In the genomic region with DNA sequence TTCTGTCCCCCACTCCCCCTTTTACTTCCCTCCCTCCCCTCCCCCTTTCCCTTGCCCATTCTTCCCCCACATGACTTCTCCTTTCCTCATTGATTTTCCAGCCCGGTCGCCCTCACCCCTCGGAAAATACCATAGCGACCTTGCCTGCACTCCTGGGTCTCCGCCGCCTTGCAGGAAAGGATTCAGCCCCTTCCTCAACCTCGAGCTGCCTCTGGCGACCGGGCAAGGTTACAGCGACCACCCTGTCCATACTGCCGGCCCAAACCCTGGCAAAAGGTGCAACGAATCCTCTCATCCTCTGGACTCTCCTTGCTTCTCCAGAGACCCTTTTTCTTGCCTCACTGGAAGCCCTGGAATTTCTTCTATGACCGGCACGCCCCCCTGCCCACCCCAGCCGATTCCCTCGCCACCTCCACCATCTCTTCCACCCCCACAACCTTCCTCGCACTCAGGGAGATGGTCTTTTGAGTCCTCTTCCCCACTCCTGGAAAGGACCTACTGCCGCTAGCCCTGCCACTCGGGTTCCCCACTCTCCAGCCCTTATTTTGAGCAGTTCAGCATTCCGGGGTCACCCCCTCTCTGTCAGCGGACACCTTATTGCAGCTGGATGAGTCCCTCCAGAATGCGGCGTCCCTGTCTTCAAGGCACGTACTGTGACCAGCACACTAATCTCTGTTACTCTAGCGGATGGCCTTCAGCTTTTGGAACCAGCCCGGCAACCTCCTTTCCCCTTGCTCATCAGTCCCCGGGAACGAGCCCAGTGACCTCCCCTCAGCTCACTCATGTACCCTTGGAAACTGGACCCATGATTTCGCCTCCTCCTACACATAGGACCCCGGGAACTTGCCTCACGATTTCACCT, we compare ENCODE assay signal across 1 cellular context.
TF ChIP-seq lines count a peak whose summit lies in the region.

No MANE protein-coding gene starts in this region.

TF ChIP-seq in HepG2, 621 proteins besides CTCF, POLR2A, EP300 and RAD21:
- TF ChIP-seq ZBTB33 (CRISPR knock-in tag; IDR thresholded peaks at IDR 0.05) (peak; percentile 67; the same call in 1 of the 2 replicates), ZSCAN21 (CRISPR knock-in tag; IDR thresholded peaks at IDR 0.05; ENCODE audit: borderline replicate concordance) (no peak), ZNF550 (CRISPR knock-in tag; IDR thresholded peaks at IDR 0.05; ENCODE audit: borderline replicate concordance) (no peak), ZBTB38 (CRISPR knock-in tag; IDR thresholded peaks at IDR 0.05) (peak; percentile 57; the same call in 1 of the 2 replicates), TEAD3 (CRISPR knock-in tag; optimal IDR thresholded peaks at IDR 0.05; ENCODE audit: borderline replicate concordance) (peak; percentile 13), KAT8 (CRISPR knock-in tag; IDR thresholded peaks at IDR 0.05) (no peak), TFDP2 (CRISPR knock-in tag; IDR thresholded peaks at IDR 0.05) (no peak), ZBTB8A (CRISPR knock-in tag; IDR thresholded peaks at IDR 0.05; ENCODE audit: borderline replicate concordance, low read depth) (0 out of 2 replicates have a peak, but pooled peaks have one; percentile 21), ZBTB1 (CRISPR knock-in tag; IDR thresholded peaks at IDR 0.05; ENCODE audit: borderline replicate concordance) (no peak), NFAT5 (CRISPR knock-in tag; IDR thresholded peaks at IDR 0.05) (no peak), ZBTB37 (CRISPR knock-in tag; IDR thresholded peaks at IDR 0.05) (no peak), RFXAP (CRISPR knock-in tag; IDR thresholded peaks at IDR 0.05; ENCODE audit: borderline replicate concordance) (no peak), PLSCR1 (CRISPR knock-in tag; IDR thresholded peaks at IDR 0.05; ENCODE audit: borderline replicate concordance) (no peak)
TF ChIP-seq in HepG2: peak in this region for 4.
